Comparison of ENCODE assay signal across 1 cellular context in the genomic region with DNA sequence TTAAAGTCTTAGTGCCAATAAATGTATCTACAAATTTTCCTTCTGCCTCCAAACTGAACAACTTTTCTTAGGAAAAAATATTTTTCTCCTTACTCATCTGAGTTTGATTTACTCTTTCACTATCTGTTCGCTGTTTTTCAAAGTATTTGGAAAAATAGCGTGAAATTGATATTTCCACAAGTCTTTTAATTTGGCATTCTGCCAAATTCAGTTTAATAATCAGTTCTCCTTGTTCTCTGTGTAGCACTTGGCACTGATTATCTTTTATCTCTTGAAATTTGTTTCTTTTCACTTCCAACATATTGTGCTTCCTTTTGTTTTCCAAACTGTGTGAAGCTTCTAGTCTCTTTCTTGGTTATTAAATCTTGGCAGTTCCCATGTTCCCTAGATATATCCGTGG.
TF ChIP-seq lines count a peak whose summit lies in the region.

No MANE protein-coding gene starts in this region.

TF ChIP-seq in endothelial cell of umbilical vein, 7 proteins besides CTCF, POLR2A, EP300 and RAD21 (continued from another document):
- TF ChIP-seq, protein P1, sequence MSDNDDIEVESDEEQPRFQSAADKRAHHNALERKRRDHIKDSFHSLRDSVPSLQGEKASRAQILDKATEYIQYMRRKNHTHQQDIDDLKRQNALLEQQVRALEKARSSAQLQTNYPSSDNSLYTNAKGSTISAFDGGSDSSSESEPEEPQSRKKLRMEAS (IDR thresholded peaks at IDR 0.05; ENCODE audit: insufficient read depth, insufficient read length) = no peak
